9 cellular contexts compared by ENCODE assay signal in the genomic region with DNA sequence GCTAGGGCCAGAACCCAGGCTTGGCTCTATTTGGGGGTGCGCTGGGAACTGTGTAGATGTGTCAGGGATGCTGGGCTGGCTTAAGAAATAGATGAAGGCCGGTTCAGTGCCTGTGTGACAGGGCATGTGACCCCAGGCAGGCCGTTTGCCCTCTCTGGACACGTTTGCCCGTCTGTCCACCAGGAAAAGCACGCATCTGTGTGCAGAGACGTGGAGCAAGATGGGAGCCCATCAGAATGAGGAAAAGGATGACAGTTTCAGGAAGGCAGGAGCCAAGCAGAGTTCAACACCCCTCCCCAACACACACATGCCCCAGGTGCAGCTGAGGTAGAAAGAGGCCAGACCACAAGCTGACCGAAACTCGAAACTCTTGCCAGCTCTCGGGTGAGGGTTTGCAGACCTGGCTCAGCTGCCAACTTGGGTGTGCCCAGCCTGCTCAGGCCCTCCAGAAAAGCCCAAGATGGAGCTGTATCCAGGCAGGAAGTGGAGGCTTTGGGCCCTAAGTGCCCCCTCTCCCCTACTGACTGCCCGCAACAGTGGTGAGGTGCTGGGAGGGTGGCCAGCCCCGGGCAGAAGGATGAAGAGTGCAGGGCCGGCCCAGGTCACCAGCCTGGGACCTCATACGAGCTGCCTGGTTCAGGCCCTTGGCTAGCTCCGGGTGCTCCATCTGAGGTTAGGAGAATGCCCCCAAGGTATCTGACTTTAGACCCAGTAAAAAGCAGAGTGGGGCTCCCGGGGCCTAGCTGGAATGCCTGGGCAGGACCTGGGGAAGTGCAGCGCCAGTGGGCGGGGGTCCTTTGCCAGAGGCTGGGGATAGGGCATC. TPM values are rescaled to one million over a fixed set of nuclear protein-coding genes. Genes with fewer than 3 reads are reported as not detected.
DNase-seq lines count a peak whose midpoint lies in the region; ATAC-seq and TF ChIP-seq lines count a peak whose summit lies in the region.
"Had no signal": no experiment of that assay in that cellular context is flagged by ENCODE, and none has a peak within 500 bp of the region (broad histone marks: within the 10 kb centered on the region; RNA-seq: fewer than 3 reads in every experiment).

No MANE protein-coding gene starts in this region.

- H3K27ac ChIP-seq in KMS-11: peak overlapping the region; percentile 91
- peak overlapping the region in 2 of 8 donors; percentile 0 to 9 for H3K27ac ChIP-seq in spleen
- H3K27ac ChIP-seq: hepatocyte had no signal

- intact Hi-C loops in spleen (cut with DNase I; ENCODE audit: low total_unique reads): loop anchor here (5.0 to 10.0 kb wide), 2 partner anchors 116 to 324 kb away; no protein-coding TSS in a partner anchor

- no peak overlapping the region for H3K4me3 ChIP-seq in KMS-11 (IDR thresholded peaks at IDR 0.05; ENCODE audit: insufficient read depth, low read depth, low read length)
- H3K4me3 ChIP-seq in spleen: no peak overlapping the region
- H3K4me3 ChIP-seq: hepatocyte had no signal

- peaks cover 5% of the 10 kb centered on the region for H3K36me3 Mint-ChIP-seq in endothelial cell (ENCODE audit: low read depth, unreplicated experiment)

- no peaks in the 10 kb centered on the region for H3K9me3 Mint-ChIP-seq in endothelial cell (ENCODE audit: unreplicated experiment)

- no peak overlapping the region for H3K27ac Mint-ChIP-seq in endothelial cell (ENCODE audit: unreplicated experiment)

- peak; percentile 66 for TF ChIP-seq CTCF in KMS-11 (conservative IDR thresholded peaks at IDR 0.05; ENCODE audit: low read depth, low read length)
- peak; percentile 20 for TF ChIP-seq CTCF in endothelial cell (IDR thresholded peaks at IDR 0.05; ENCODE audit: unreplicated experiment)
- no peak for TF ChIP-seq CTCF in spleen (IDR thresholded peaks at IDR 0.05 in 8 of 11, conservative IDR thresholded peaks at IDR 0.05 in 3 of 11)

- no peaks in the 10 kb centered on the region for H3K9me3 ChIP-seq in spleen

- peak overlapping the region; percentile 100 for H3K4me2 ChIP-seq in KMS-11
- H3K4me2 ChIP-seq: hepatocyte had no signal

- H2AFZ ChIP-seq in KMS-11 (ENCODE audit: low read depth): peak overlapping the region; percentile 80
- H2AFZ ChIP-seq: hepatocyte had no signal

- H3K27me3 Mint-ChIP-seq in endothelial cell (ENCODE audit: unreplicated experiment): peaks cover 9% of the 10 kb centered on the region

- H4K20me1 ChIP-seq in KMS-11 (ENCODE audit: insufficient read depth): no peaks in the 10 kb centered on the region

- H3K27me3 ChIP-seq in KMS-11 (ENCODE audit: insufficient read depth, low read depth) (no peaks in the 10 kb centered on the region), spleen (replicated peaks in 1 of 7) (peaks cover 0 to 24% (median 0%) of the 10 kb centered on the region in 7 donors)
- H3K27me3 ChIP-seq: hepatocyte had no signal

- no peak overlapping the region for H3K4me3 Mint-ChIP-seq in endothelial cell (ENCODE audit: unreplicated experiment)

- H3K79me2 ChIP-seq in KMS-11 (ENCODE audit: insufficient read depth, low read depth): no peaks in the 10 kb centered on the region
- H3K79me2 ChIP-seq: hepatocyte had no signal

- TF ChIP-seq POLR2A in spleen (IDR thresholded peaks at IDR 0.05): no peak

- WGBS in spleen, 5 donors: 68 to 77% (median 73%) methylated on average over 18 of the region's 18 CpGs

- H3K4me1 Mint-ChIP-seq in endothelial cell (ENCODE audit: unreplicated experiment): peaks cover 20% of the 10 kb centered on the region

- DNase-seq in endothelial cell (ENCODE audit: low spot score) (no peak), spleen (peak; percentile 65), NOMO-1 (lab: John Stamatoyannopoulos, UW; ENCODE audit: unreplicated experiment in 2 of 2) (no peak), AG20443 (ENCODE audit: low spot score) (no peak), DMS 273 (lab: John Stamatoyannopoulos, UW; ENCODE audit: unreplicated experiment) (no peak)

- peaks cover 69% of the 10 kb centered on the region for H3K4me1 ChIP-seq in KMS-11 (ENCODE audit: low read depth, poor library complexity, severe bottlenecking)
- peaks cover 0 to 13% (median 0%) of the 10 kb centered on the region in 6 donors for H3K4me1 ChIP-seq in spleen

- H3K9ac ChIP-seq in KMS-11: peak overlapping the region; percentile 60

- H3K36me3 ChIP-seq in KMS-11 (ENCODE audit: insufficient read depth): no peaks in the 10 kb centered on the region
- H3K36me3 ChIP-seq in spleen: no peaks in the 10 kb centered on the region

- peak; percentile 58 for ATAC-seq in GM19438 (IDR thresholded peaks at IDR 0.05; ENCODE audit: low read depth, unreplicated experiment)
- no peak for ATAC-seq in GM21528 (IDR thresholded peaks at IDR 0.05; ENCODE audit: low FRiP score, unreplicated experiment)

RNA-seq across cellular contexts. Expression of gene MESP1, which starts 10.2 kb away (rescaled TPM):
- total RNA-seq in endothelial cell (ENCODE audit: unreplicated experiment) (not detected), spleen (1 to 10 TPM in 1 of 7 donors, under 1 TPM in 6; 0.19 to 1.0 (median 0.60) TPM)
- polyA plus RNA-seq in spleen: 1 to 10 TPM in 1 of 3 donors, under 1 TPM in 2; 0.45 to 1.2 (median 0.61) TPM

RNA-seq across cellular contexts. Expression of gene MESP2, which starts 14.9 kb away (rescaled TPM):
- total RNA-seq in endothelial cell (ENCODE audit: unreplicated experiment) (0.33 TPM), spleen (not detected)
- under 1 TPM in 1 of 3 donors, not detected in 2; 0.05 TPM for polyA plus RNA-seq in spleen
- polyA plus RNA-seq: hepatocyte had no signal

RNA-seq across cellular contexts. Expression of gene ANPEP, which starts 53.4 kb away (rescaled TPM):
- 203 TPM for total RNA-seq in endothelial cell (ENCODE audit: unreplicated experiment)
- 100 to 1,000 TPM in 1 of 7 donors, 10 to 100 TPM in 6; 16.6 to 226 (median 35.1) TPM for total RNA-seq in spleen
- 10 to 100 TPM in 1 of 3 donors, 1 to 10 TPM in 2; 1.3 to 11.0 (median 7.7) TPM for polyA plus RNA-seq in spleen

Comparison
In these comparisons a context has a peak if more than half of its experiments do, and no peak if none do; other contexts are left out.
1. CTCF ChIP-seq: peak in KMS-11 (single experiment) and endothelial cell (single experiment); none in spleen (0 of 11).